8 cellular contexts compared by ENCODE assay signal in genomic region chr2:42810971-42811865, GRCh38. TPM values are rescaled to one million over a fixed set of nuclear protein-coding genes. Genes with fewer than 3 reads are reported as not detected.
DNase-seq lines count a peak whose midpoint lies in the region; ATAC-seq and TF ChIP-seq lines count a peak whose summit lies in the region.

No MANE protein-coding gene starts in this region.

- H3K27me3 ChIP-seq in spleen (replicated peaks in 1 of 7): no peaks in the 10 kb centered on the region

- H3K27ac Mint-ChIP-seq in central memory CD8-positive, alpha-beta T cell (ENCODE audit: low read depth): peak overlapping the region; percentile 100

- peak overlapping the region; percentile 10 to 74 (median 50) for H3K4me3 ChIP-seq in spleen

- peak in 2 of 11 experiments; percentile 5 to 19 for TF ChIP-seq CTCF in spleen (IDR thresholded peaks at IDR 0.05 in 8 of 11, conservative IDR thresholded peaks at IDR 0.05 in 3 of 11)

- no peaks in the 10 kb centered on the region for H3K27me3 Mint-ChIP-seq in central memory CD8-positive, alpha-beta T cell

- TF ChIP-seq POLR2A in spleen (IDR thresholded peaks at IDR 0.05): peak in 1 of 3 donors; percentile 7

- peaks cover 0 to 28% (median 22%) of the 10 kb centered on the region in 6 donors for H3K4me1 ChIP-seq in spleen

- intact Hi-C loops in spleen (cut with DNase I; ENCODE audit: low total_unique reads): no loop called here

- peaks cover 0 to 15% (median 8%) of the 10 kb centered on the region in 8 donors for H3K9me3 ChIP-seq in spleen

- DNase-seq in COLO668 (lab: John Stamatoyannopoulos, UW; ENCODE audit: unreplicated experiment) (peak; percentile 64), HS-27A (ENCODE audit: low read depth) (peak; percentile 57), T-helper 9 cell (peak; percentile 29), islet precursor cell (peak; percentile 87), spleen (peak; percentile 91), RPMI8226 (no peak)
- DNase-seq in central memory CD8-positive, alpha-beta T cell (ENCODE audit: low spot score in 2 of 2): no peak

- peak; percentile 5 for ATAC-seq in GM19397 (IDR thresholded peaks at IDR 0.05; ENCODE audit: unreplicated experiment)
- peak; percentile 13 for ATAC-seq in central memory CD8-positive, alpha-beta T cell (replicated peaks; ENCODE audit: extremely low read depth, poor library complexity, severe bottlenecking)

- 1 to 2% (median 1%) methylated on average over 30 to 51 of the region's 51 CpGs for WGBS in spleen, 5 donors

- H3K9me3 Mint-ChIP-seq in central memory CD8-positive, alpha-beta T cell: peaks cover 5% of the 10 kb centered on the region

- peaks cover 19% of the 10 kb centered on the region for H3K36me3 Mint-ChIP-seq in central memory CD8-positive, alpha-beta T cell (ENCODE audit: insufficient read depth)

- peaks cover 29% of the 10 kb centered on the region for H3K4me1 Mint-ChIP-seq in central memory CD8-positive, alpha-beta T cell

- H3K36me3 ChIP-seq in spleen: no peaks in the 10 kb centered on the region

- H3K27ac ChIP-seq in spleen: peak overlapping the region; percentile 98 to 100 (median 100)

- H3K4me3 Mint-ChIP-seq in central memory CD8-positive, alpha-beta T cell: peak overlapping the region; percentile 97

RNA-seq across cellular contexts. Expression of gene HAAO, which starts 18.8 kb away (rescaled TPM):
- 10 to 100 TPM in 2 of 7 donors, 1 to 10 TPM in 5; 2.4 to 12.3 (median 8.3) TPM for total RNA-seq in spleen
- polyA plus RNA-seq in spleen: 1 to 10 TPM; 7.5 to 8.6 (median 7.8) TPM

RNA-seq across cellular contexts. Expression of gene OXER1, which starts 47.3 kb away (rescaled TPM):
- 1 to 10 TPM; 1.8 to 6.3 (median 3.2) TPM for total RNA-seq in spleen
- polyA plus RNA-seq in spleen: 1 to 10 TPM; 1.3 to 5.2 (median 3.5) TPM

Comparison
In these comparisons a context has a peak if more than half of its experiments do, and no peak if none do; other contexts are left out.
1. DNase-seq: peak in COLO668 (single experiment), HS-27A (single experiment), T-helper 9 cell (single experiment), islet precursor cell (single experiment) and spleen (single experiment); none in central memory CD8-positive, alpha-beta T cell (0 of 2) and RPMI8226 (single experiment).